12 cellular contexts compared by ENCODE assay signal in the genomic region with DNA sequence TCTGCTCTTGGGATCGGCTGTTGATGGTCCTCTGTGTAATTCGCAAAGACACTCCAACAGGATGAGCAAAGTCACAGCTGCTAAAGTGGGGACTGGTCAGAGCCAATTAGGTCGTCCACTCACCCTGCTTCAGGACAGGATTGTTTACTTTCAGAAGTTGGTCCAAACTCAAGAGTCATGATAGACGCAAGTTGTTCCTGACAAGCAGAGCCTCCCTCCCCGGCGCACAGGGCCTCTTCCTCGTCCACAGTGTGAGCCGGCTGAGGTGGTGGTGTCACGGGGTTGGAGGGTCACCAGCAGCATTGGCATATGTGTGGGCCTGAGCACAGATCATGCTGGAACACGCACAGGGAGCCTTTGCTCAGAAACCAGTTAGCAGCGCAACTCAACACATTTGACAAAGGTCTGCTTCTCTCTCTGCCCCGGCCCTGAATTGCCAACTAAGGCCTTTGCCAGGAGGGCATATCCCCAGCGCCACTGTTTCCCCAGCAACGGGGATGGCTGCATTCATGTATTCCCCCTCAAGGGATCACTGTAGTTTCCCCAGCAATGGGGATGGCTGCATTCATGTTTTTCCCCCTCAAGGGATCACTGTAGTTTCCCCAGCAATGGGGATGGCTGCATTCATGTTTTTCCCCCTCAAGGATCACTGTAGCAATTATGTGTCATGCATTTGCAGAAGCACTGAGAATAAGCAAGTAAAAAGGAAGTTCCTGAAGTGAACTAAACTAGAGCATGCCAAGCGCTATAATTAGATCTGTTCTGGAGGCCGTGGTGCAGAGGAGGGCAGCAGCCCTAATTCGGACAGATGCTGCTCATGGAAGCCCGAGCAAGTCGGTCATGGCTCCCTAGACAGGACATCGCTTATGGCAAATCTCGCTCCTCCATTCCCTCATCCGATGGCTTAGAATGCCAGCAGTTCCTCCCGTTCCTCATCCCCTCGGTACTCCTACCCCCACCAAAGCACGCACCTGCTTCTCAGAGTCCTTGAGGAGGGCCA.
DNase-seq lines count a peak whose midpoint lies in the region; ATAC-seq and TF ChIP-seq lines count a peak whose summit lies in the region.
"Had no signal": no experiment of that assay in that cellular context is flagged by ENCODE, and none has a peak within 500 bp of the region (broad histone marks: within the 10 kb centered on the region; RNA-seq: fewer than 3 reads in every experiment).

No MANE protein-coding gene starts in this region.

- no peaks in the 10 kb centered on the region for H3K27me3 ChIP-seq in BLaER1 treated with 17β-estradiol and CSF1 and Interleukin-3, amounts not matched to agents 10 nM and 100 nM
- no peaks in the 10 kb centered on the region for H3K27me3 ChIP-seq in adrenal gland
- no peaks in the 10 kb centered on the region for H3K27me3 ChIP-seq in heart left ventricle
- no peaks in the 10 kb centered on the region for H3K27me3 ChIP-seq in MM.1S (replicated peaks; ENCODE audit: insufficient read depth, low read length)
- H3K27me3 ChIP-seq in naive thymus-derived CD4-positive, alpha-beta T cell (ENCODE audit: control insufficient read depth in 2 of 2, insufficient read depth in 2 of 2, low read length in 2 of 2), result no peaks in the 10 kb centered on the region

- H3K4me3 ChIP-seq in BLaER1 treated with 17β-estradiol and CSF1 and Interleukin-3, amounts not matched to agents 10 nM and 100 nM, result no peak overlapping the region
- H3K4me3 ChIP-seq in adrenal gland, result no peak overlapping the region
- no peak overlapping the region for H3K4me3 ChIP-seq in heart left ventricle
- H3K4me3 ChIP-seq in MM.1S (ENCODE audit: low read length), result no peak overlapping the region
- no peak overlapping the region for H3K4me3 ChIP-seq in naive thymus-derived CD4-positive, alpha-beta T cell (ENCODE audit: low read length)

- no peaks in the 10 kb centered on the region for H3K79me2 ChIP-seq in MM.1S (ENCODE audit: low read length)

- intact Hi-C loops in adrenal gland (cut with DNase I), result no loop called here
- intact Hi-C loops in heart left ventricle (cut with DNase I), result loop anchor here in 1 of 10 donors (10.0 kb wide), 1 partner anchor 67 kb away; no protein-coding TSS in a partner anchor
- intact Hi-C loops in naive thymus-derived CD4-positive, alpha-beta T cell (cut with micrococcal nuclease), result no loop called here

- no peak overlapping the region for H2AFZ ChIP-seq in MM.1S (ENCODE audit: low read length)

- H3K9ac ChIP-seq in BLaER1 treated with 17β-estradiol and CSF1 and Interleukin-3, amounts not matched to agents 10 nM and 100 nM, result no peak overlapping the region
- H3K9ac ChIP-seq in MM.1S (ENCODE audit: low read length), result no peak overlapping the region

- WGBS in adrenal gland, 4 donors, result 68 to 72% (median 70%) methylated on average over 22 to 25 of the region's 25 CpGs
- WGBS in heart left ventricle, 4 donors, result 60 to 73% (median 67%) methylated on average over 23 to 25 of the region's 25 CpGs

- POLR2A ChIA-PET in naive thymus-derived CD4-positive, alpha-beta T cell (lab: Charles Lee), result no interaction called here

- CTCF ChIA-PET in naive thymus-derived CD4-positive, alpha-beta T cell (lab: Charles Lee), result no interaction called here

- H3K4me1 Mint-ChIP-seq in naive thymus-derived CD4-positive, alpha-beta T cell, result no peaks in the 10 kb centered on the region
- H3K4me1 Mint-ChIP-seq: nephron progenitor cell had no signal

- no peak for TF ChIP-seq CTCF in adrenal gland (IDR thresholded peaks at IDR 0.05)
- TF ChIP-seq CTCF in heart left ventricle (IDR thresholded peaks at IDR 0.05), result no peak
- no peak for TF ChIP-seq CTCF in MM.1S (IDR thresholded peaks at IDR 0.05; ENCODE audit: low read length)

- peaks cover 7 to 13% (median 11%) of the 10 kb centered on the region in 10 experiments; a peak in 18 of 20 replicates for H3K4me1 ChIP-seq in BLaER1 treated with 17β-estradiol and CSF1 and Interleukin-3, amounts not matched to agents 10 nM and 100 nM
- H3K4me1 ChIP-seq in adrenal gland (replicated peaks in 1 of 2) (no peaks in the 10 kb centered on the region), heart left ventricle (peaks cover 0 to 20% (median 9%) of the 10 kb centered on the region in 12 donors), MM.1S (ENCODE audit: low read length) (no peaks in the 10 kb centered on the region)
- H3K4me1 ChIP-seq in naive thymus-derived CD4-positive, alpha-beta T cell (ENCODE audit: control insufficient read depth in 2 of 2, insufficient read depth in 2 of 2, low read length in 2 of 2), result no peaks in the 10 kb centered on the region

- H3K9me2 ChIP-seq in MM.1S (replicated peaks; ENCODE audit: insufficient read depth, low read length), result no peaks in the 10 kb centered on the region

- 0 out of 22 replicates have a peak, but pooled peaks cover 0 to 6% (median 0%) of the 10 kb centered on the region in 11 experiments for H3K9me3 ChIP-seq in BLaER1 treated with 17β-estradiol and CSF1 and Interleukin-3, amounts not matched to agents 10 nM and 100 nM (replicated peaks in 1 of 11)
- H3K9me3 ChIP-seq in adrenal gland (replicated peaks in 1 of 3), result no peaks in the 10 kb centered on the region
- H3K9me3 ChIP-seq in heart left ventricle, result no peaks in the 10 kb centered on the region
- H3K9me3 ChIP-seq in MM.1S (replicated peaks; ENCODE audit: insufficient read depth, low read length), result no peaks in the 10 kb centered on the region
- H3K9me3 ChIP-seq in naive thymus-derived CD4-positive, alpha-beta T cell (ENCODE audit: control insufficient read depth in 2 of 3, low read length in 3 of 3), result no peaks in the 10 kb centered on the region

- no peak overlapping the region for H3K27ac Mint-ChIP-seq in naive thymus-derived CD4-positive, alpha-beta T cell
- H3K27ac Mint-ChIP-seq: nephron progenitor cell had no signal

- H3K27ac ChIP-seq in BLaER1 treated with 17β-estradiol and CSF1 and Interleukin-3, amounts not matched to agents 10 nM and 100 nM, result no peak overlapping the region
- H3K27ac ChIP-seq in adrenal gland (peak overlapping the region in 3 of 5 donors; percentile 44 to 76 (median 49)), heart left ventricle (peak overlapping the region in 10 of 12 donors; percentile 17 to 74 (median 56)), MM.1S (ENCODE audit: low read length) (no peak overlapping the region)
- H3K27ac ChIP-seq in naive thymus-derived CD4-positive, alpha-beta T cell (ENCODE audit: low read depth, low read length), result no peak overlapping the region

- peaks cover 0 to 27% (median 6%) of the 10 kb centered on the region in 5 donors for H3K27me3 Mint-ChIP-seq in naive thymus-derived CD4-positive, alpha-beta T cell

- peak overlapping the region; percentile 10 to 64 (median 33); a peak in 16 of 22 replicates for H3K4me2 ChIP-seq in BLaER1 treated with 17β-estradiol and CSF1 and Interleukin-3, amounts not matched to agents 10 nM and 100 nM
- H3K4me2 ChIP-seq in MM.1S (ENCODE audit: low read depth, low read length), result no peak overlapping the region

- H3K9me3 Mint-ChIP-seq in naive thymus-derived CD4-positive, alpha-beta T cell, result peaks cover 0 to 5% (median 0%) of the 10 kb centered on the region in 11 donors

- no peaks in the 10 kb centered on the region for H4K20me1 ChIP-seq in BLaER1 treated with 17β-estradiol and CSF1 and Interleukin-3, amounts not matched to agents 10 nM and 100 nM
- H4K20me1 ChIP-seq in MM.1S (ENCODE audit: insufficient read depth, low read length), result no peaks in the 10 kb centered on the region

- H3F3A ChIP-seq in MM.1S (ENCODE audit: insufficient read depth, low read length), result no peaks in the 10 kb centered on the region

- no peaks in the 10 kb centered on the region for H3K36me3 Mint-ChIP-seq in naive thymus-derived CD4-positive, alpha-beta T cell
- H3K36me3 Mint-ChIP-seq: CD14-positive monocyte had no signal

- TF ChIP-seq POLR2A in adrenal gland (IDR thresholded peaks at IDR 0.05) (no peak), heart left ventricle (IDR thresholded peaks at IDR 0.05) (no peak)

- H3K36me3 ChIP-seq in BLaER1 treated with 17β-estradiol and CSF1 and Interleukin-3, amounts not matched to agents 10 nM and 100 nM, result no peaks in the 10 kb centered on the region
- no peaks in the 10 kb centered on the region for H3K36me3 ChIP-seq in adrenal gland (replicated peaks in 1 of 2)
- H3K36me3 ChIP-seq in heart left ventricle, result no peaks in the 10 kb centered on the region
- H3K36me3 ChIP-seq in MM.1S (replicated peaks; ENCODE audit: insufficient read depth, low read length), result no peaks in the 10 kb centered on the region
- no peaks in the 10 kb centered on the region for H3K36me3 ChIP-seq in naive thymus-derived CD4-positive, alpha-beta T cell (ENCODE audit: control insufficient read depth in 2 of 3, insufficient read depth in 3 of 3, low read length in 3 of 3)

- H3K4me3 Mint-ChIP-seq in naive thymus-derived CD4-positive, alpha-beta T cell, result no peak overlapping the region
- H3K4me3 Mint-ChIP-seq: CD14-positive monocyte, nephron progenitor cell had no signal

- ATAC-seq in heart left ventricle, result peak; percentile 68 to 91 (median 84)
- no peak for ATAC-seq in naive thymus-derived CD4-positive, alpha-beta T cell
- no peak for ATAC-seq in GM19035 (IDR thresholded peaks at IDR 0.05; ENCODE audit: unreplicated experiment)

- DNase-seq in adrenal gland (peak in 3 of 7 donors; percentile 25 to 69 (median 44)), heart left ventricle (peak in 4 of 5 donors; percentile 56 to 82 (median 66)), pons (ENCODE audit: low spot score) (peak; percentile 54), MM.1S (no peak), NCI-H446 (lab: John Stamatoyannopoulos, UW) (no peak)
- no peak for DNase-seq in naive thymus-derived CD4-positive, alpha-beta T cell
- DNase-seq: activated gamma-delta T cell treated with Interleukin-2 at 50 U/mL for 16 hours, Karpas-422, nephron progenitor cell had no signal

Comparison
In these comparisons a context has a peak if more than half of its experiments do, and no peak if none do; other contexts are left out.
1. H3K27ac ChIP-seq: peak in adrenal gland (3 of 5) and heart left ventricle (10 of 12); none in BLaER1 treated with 17β-estradiol and CSF1 and Interleukin-3, amounts not matched to agents 10 nM and 100 nM (0 of 11), MM.1S (single experiment) and naive thymus-derived CD4-positive, alpha-beta T cell (single experiment).
2. DNase-seq: peak in heart left ventricle (4 of 5) and pons (single experiment); none in MM.1S (single experiment), naive thymus-derived CD4-positive, alpha-beta T cell (0 of 9) and NCI-H446 (0 of 2).
3. ATAC-seq: peak in heart left ventricle (4 of 4); none in naive thymus-derived CD4-positive, alpha-beta T cell (single experiment) and GM19035 (single experiment).